ENCODE assay signal across 8 cellular contexts in genomic region chr12:117190210-117190781, GRCh38. TPM values are rescaled to one million over a fixed set of nuclear protein-coding genes. Genes with fewer than 3 reads are reported as not detected.
A peak's percentile ranks its signal among the peaks of the same experiment; 100 is the strongest.
DNase-seq lines count a peak whose midpoint lies in the region; ATAC-seq and TF ChIP-seq lines count a peak whose summit lies in the region.

FBXO21 (minus strand) TSS chr12:117190470; CDS start chr12:117190456, 14 bp downstream.

- peaks cover 32% of the 10 kb centered on the region for H3K79me2 ChIP-seq in PC-3 (ENCODE audit: low read length)

- H3K9me3 ChIP-seq in PC-3 (ENCODE audit: low read length) (no peaks in the 10 kb centered on the region), esophagus (ENCODE audit: control insufficient read depth in 2 of 2, insufficient read depth in 1 of 2, low read depth in 1 of 2, low read length in 1 of 2) (no peaks in the 10 kb centered on the region), muscle layer of colon (ENCODE audit: low read length) (no peaks in the 10 kb centered on the region)

- DNase-seq in DMS 273 treated with DMSO at 0.1 percent for 48 hours (lab: John Stamatoyannopoulos, UW) (peak; percentile 39), PC-3 (peak; percentile 93)
- DNase-seq in activated T-cell treated with anti-CD3 and anti-CD28 coated beads, Interleukin-2, amount 50 U/mL, for 24 hours, result peak; percentile 98
- peak; percentile 90 to 91 for DNase-seq in stimulated activated CD8-positive, alpha-beta memory T cell treated with anti-CD3 and anti-CD28 coated beads, Interleukin-7, amount 100 ng/mL, for 1 hour (ENCODE audit: low read depth in 2 of 2)

- H3K9me3 Mint-ChIP-seq in IgD-negative memory B cell, result peaks cover 0 to 5% (median 2%) of the 10 kb centered on the region in 3 donors
- H3K9me3 Mint-ChIP-seq in activated T-cell treated with anti-CD3 and anti-CD28 coated beads, Interleukin-2, amount 50 U/mL, for 24 hours, result no peaks in the 10 kb centered on the region

- peak within 1 kb of the TSS; percentile 71 to 95 (median 95) for H3K27ac Mint-ChIP-seq in IgD-negative memory B cell
- H3K27ac Mint-ChIP-seq in activated T-cell treated with anti-CD3 and anti-CD28 coated beads, Interleukin-2, amount 50 U/mL, for 24 hours, result peak within 1 kb of the TSS; percentile 88

- peak within 1 kb of the TSS; percentile 90 to 99 (median 98) for H3K4me3 Mint-ChIP-seq in IgD-negative memory B cell
- peak within 1 kb of the TSS; percentile 92 for H3K4me3 Mint-ChIP-seq in activated T-cell treated with anti-CD3 and anti-CD28 coated beads, Interleukin-2, amount 50 U/mL, for 24 hours

- ATAC-seq in GM21529 (IDR thresholded peaks at IDR 0.05; ENCODE audit: unreplicated experiment) (peak; percentile 95), PC-3 (peak; percentile 85)

- no TSS peak for BruUV-seq in PC-3 (replicated peaks; lab: Mats Ljungman, UMichigan)

- peak within 1 kb of the TSS; percentile 85 for H2AFZ ChIP-seq in PC-3 (ENCODE audit: low read length)

- H3K9ac ChIP-seq in PC-3 (ENCODE audit: low read length), result peak within 1 kb of the TSS; percentile 65
- peak within 1 kb of the TSS; percentile 37 for H3K9ac ChIP-seq in muscle layer of colon (ENCODE audit: low read length)

- intact Hi-C loops in PC-3 (cut with micrococcal nuclease), result no loop called here

- H3K27me3 ChIP-seq in PC-3 (ENCODE audit: low read length) (no peaks in the 10 kb centered on the region), esophagus (ENCODE audit: control insufficient read depth in 1 of 2, insufficient read depth in 2 of 2, low read length in 2 of 2) (no peaks in the 10 kb centered on the region), muscle layer of colon (ENCODE audit: control insufficient read depth in 1 of 2, insufficient read depth in 2 of 2, low read length in 2 of 2) (no peaks in the 10 kb centered on the region)

- H3K4me1 Mint-ChIP-seq in IgD-negative memory B cell, result peaks cover 17 to 21% (median 18%) of the 10 kb centered on the region in 3 donors
- H3K4me1 Mint-ChIP-seq in activated T-cell treated with anti-CD3 and anti-CD28 coated beads, Interleukin-2, amount 50 U/mL, for 24 hours (ENCODE audit: low read depth), result peaks cover 30% of the 10 kb centered on the region

- peak within 1 kb of the TSS; percentile 81 for H3K4me3 ChIP-seq in PC-3 (ENCODE audit: low read length)
- peak within 1 kb of the TSS; percentile 78 to 97 for H3K4me3 ChIP-seq in esophagus (ENCODE audit: low read depth in 1 of 2, low read length in 2 of 2)
- H3K4me3 ChIP-seq in muscle layer of colon (ENCODE audit: low read depth in 1 of 2, low read length in 2 of 2), result peak within 1 kb of the TSS; percentile 64 to 81

- 2 to 3% methylated on average over 52 to 59 of the region's 59 CpGs for WGBS in esophagus, 2 donors

- peaks cover 14% of the 10 kb centered on the region for H4K20me1 ChIP-seq in PC-3 (ENCODE audit: low read length)

- no peaks in the 10 kb centered on the region for H3K9me2 ChIP-seq in PC-3 (replicated peaks; ENCODE audit: low read length)

- H3K27me3 Mint-ChIP-seq in IgD-negative memory B cell, result no peaks in the 10 kb centered on the region
- no peaks in the 10 kb centered on the region for H3K27me3 Mint-ChIP-seq in activated T-cell treated with anti-CD3 and anti-CD28 coated beads, Interleukin-2, amount 50 U/mL, for 24 hours

- H3K36me3 Mint-ChIP-seq in IgD-negative memory B cell, result peaks cover 1% of the 10 kb centered on the region
- peaks cover 39% of the 10 kb centered on the region for H3K36me3 Mint-ChIP-seq in activated T-cell treated with anti-CD3 and anti-CD28 coated beads, Interleukin-2, amount 50 U/mL, for 24 hours (ENCODE audit: low read depth)

- CTCF ChIA-PET in PC-3 (lab: Charles Lee), result no interaction called here

- H3K36me3 ChIP-seq in PC-3 (ENCODE audit: low read depth, low read length) (peaks cover 16% of the 10 kb centered on the region), esophagus (ENCODE audit: control insufficient read depth in 2 of 2, insufficient read depth in 2 of 2, low read length in 1 of 2) (no peaks in the 10 kb centered on the region), muscle layer of colon (ENCODE audit: insufficient read depth, low read length) (peaks cover 11% of the 10 kb centered on the region)

- no peak for TF ChIP-seq CTCF in PC-3 (conservative IDR thresholded peaks at IDR 0.05; ENCODE audit: low read depth, low read length)

- H3K4me2 ChIP-seq in PC-3 (ENCODE audit: low read length), result peak within 1 kb of the TSS; percentile 99

- POLR2A ChIA-PET in PC-3 (lab: Charles Lee; ENCODE audit: unreplicated experiment), result interaction anchor here (0.5 kb wide), 1 partner anchor 1015 kb away, joined by 3 read pairs; no protein-coding TSS in a partner anchor

- H3F3A ChIP-seq in PC-3 (ENCODE audit: low read length, unreplicated experiment), result no peaks in the 10 kb centered on the region

- H3K27ac ChIP-seq in PC-3 (ENCODE audit: low read length) (no peak within 1 kb of the TSS), esophagus (ENCODE audit: low read depth in 2 of 2, low read length in 1 of 2) (peak within 1 kb of the TSS; percentile 49 to 65), muscle layer of colon (ENCODE audit: low read depth, low read length) (peak within 1 kb of the TSS; percentile 58)

- H3K4me1 ChIP-seq in PC-3 (ENCODE audit: insufficient read depth, low read length), result peaks cover 16% of the 10 kb centered on the region
- peaks cover 3% of the 10 kb centered on the region in 2 donors for H3K4me1 ChIP-seq in esophagus (ENCODE audit: control insufficient read depth in 2 of 2, insufficient read depth in 2 of 2, low read length in 1 of 2)
- peaks cover 7% of the 10 kb centered on the region for H3K4me1 ChIP-seq in muscle layer of colon (ENCODE audit: insufficient read depth, low read length)

RNA-seq across cellular contexts. Expression of gene FBXO21, which starts in this region (rescaled TPM):
- polyA plus RNA-seq in IgD-negative memory B cell (43.3 TPM), esophagus (1 to 10 TPM; 4.4 to 9.1 TPM)
- total RNA-seq in PC-3 (2014; rRNA removed), result 230 and 321 TPM in 2 replicates

Comparison
In these comparisons a context has a peak if more than half of its experiments do, and no peak if none do; other contexts are left out.
1. DNase-seq: peak in every context shown above with its lines; median percentile 98 in activated T-cell treated with anti-CD3 and anti-CD28 coated beads, Interleukin-2, amount 50 U/mL, for 24 hours; 93 in PC-3; 90 in stimulated activated CD8-positive, alpha-beta memory T cell treated with anti-CD3 and anti-CD28 coated beads, Interleukin-7, amount 100 ng/mL, for 1 hour; 39 in DMS 273 treated with DMSO at 0.1 percent for 48 hours.